Comparison of ENCODE assay signal across 16 cellular contexts in genomic region chr14:105430535-105430934, GRCh38. TPM values are rescaled to one million over a fixed set of nuclear protein-coding genes. Genes with fewer than 3 reads are reported as not detected.
A peak's percentile ranks its signal among the peaks of the same experiment; 100 is the strongest.
DNase-seq lines count a peak whose midpoint lies in the region; ATAC-seq and TF ChIP-seq lines count a peak whose summit lies in the region.
"Had no signal": no experiment of that assay in that cellular context is flagged by ENCODE, and none has a peak within 500 bp of the region (broad histone marks: within the 10 kb centered on the region; RNA-seq: fewer than 3 reads in every experiment).

No MANE protein-coding gene starts in this region.

- POLR2A ChIA-PET in activated CD4-positive, alpha-beta memory T cell treated with anti-CD3 and anti-CD28 coated beads, Interleukin-2, amount 10 ng/mL, durations not matched to agents 7 days and 5 days (lab: Charles Lee): interaction anchor here (1.5 to 2.6 kb wide), 2 partner anchors 26 to 48 kb away, joined by 3 to 5 read pairs; no protein-coding TSS in a partner anchor

- H3K36me3 ChIP-seq in GM23248 (ENCODE audit: low read depth) (no peaks in the 10 kb centered on the region), gastrocnemius medialis (no peaks in the 10 kb centered on the region)
- H3K36me3 ChIP-seq: ovary had no signal

- DNase-seq in GM23248 (peak; percentile 66), SW 1271 (lab: John Stamatoyannopoulos, UW) (peak; percentile 23 to 71), fibroblast of peridontal ligament (ENCODE audit: extremely low read depth) (peak; percentile 64), gastrocnemius medialis (no peak), coronary artery (ENCODE audit: low spot score) (no peak)
- DNase-seq in activated CD4-positive, alpha-beta memory T cell treated with anti-CD3 and anti-CD28 coated beads, Interleukin-2, amount 10 ng/mL, durations not matched to agents 7 days and 5 days: no peak
- no peak for DNase-seq in activated effector memory CD4-positive, alpha-beta T cell treated with Interleukin-2 at 50 U/mL for 16 hours
- DNase-seq: activated CD4-positive, alpha-beta memory T cell treated with anti-CD3 and anti-CD28 coated beads for 36 hours; left cardiac atrium; NCI-H526 treated with DMSO at 0.1 percent for 48 hours; stimulated activated CD4-positive, alpha-beta T cell treated with anti-CD3 and anti-CD28 coated beads, Interleukin-4, amount 100 ng/mL, for 4 hours; T-cell had no signal

- WGBS in GM23248 (ENCODE audit: low coverage in 1 of 2, low lambda C conversion rate in 2 of 2, missing lambda C conversion rate in 2 of 2), 2 experiments: 31 to 34% methylated on average over 9 of the region's 9 CpGs

- no peak overlapping the region for H3K27ac Mint-ChIP-seq in activated CD4-positive, alpha-beta memory T cell treated with anti-CD3 and anti-CD28 coated beads, Interleukin-2, amount 10 ng/mL, durations not matched to agents 7 days and 5 days
- H3K27ac Mint-ChIP-seq: activated CD4-positive, alpha-beta memory T cell treated with anti-CD3 and anti-CD28 coated beads for 36 hours had no signal

- peaks cover 10% of the 10 kb centered on the region for H3K4me1 Mint-ChIP-seq in activated CD4-positive, alpha-beta memory T cell treated with anti-CD3 and anti-CD28 coated beads, Interleukin-2, amount 10 ng/mL, durations not matched to agents 7 days and 5 days

- intact Hi-C loops in gastrocnemius medialis (cut with DNase I; ENCODE audit: low total_unique reads): no loop called here

- no peak overlapping the region for H3K4me3 Mint-ChIP-seq in activated CD4-positive, alpha-beta memory T cell treated with anti-CD3 and anti-CD28 coated beads, Interleukin-2, amount 10 ng/mL, durations not matched to agents 7 days and 5 days
- H3K4me3 Mint-ChIP-seq: activated CD4-positive, alpha-beta memory T cell treated with anti-CD3 and anti-CD28 coated beads for 36 hours; T-cell had no signal

- peaks cover 39% of the 10 kb centered on the region for H3K36me3 Mint-ChIP-seq in activated CD4-positive, alpha-beta memory T cell treated with anti-CD3 and anti-CD28 coated beads, Interleukin-2, amount 10 ng/mL, durations not matched to agents 7 days and 5 days (ENCODE audit: low read depth)

- in situ Hi-C loops in GM23248 (cut with MboI) (no loop called here), gastrocnemius medialis (cut with MboI; ENCODE audit: low sequenced_read_pairs in 4 of 4) (no loop called here)

- H3K27me3 Mint-ChIP-seq in activated CD4-positive, alpha-beta memory T cell treated with anti-CD3 and anti-CD28 coated beads, Interleukin-2, amount 10 ng/mL, durations not matched to agents 7 days and 5 days: no peaks in the 10 kb centered on the region
- H3K27me3 Mint-ChIP-seq: activated CD4-positive, alpha-beta memory T cell treated with anti-CD3 and anti-CD28 coated beads for 36 hours; T-cell had no signal

- H3K27ac ChIP-seq in GM23248: no peak overlapping the region
- H3K27ac ChIP-seq in gastrocnemius medialis: peak overlapping the region; percentile 5 to 51 (median 22)
- H3K27ac ChIP-seq in coronary artery: peak overlapping the region in 1 of 2 donors; percentile 46
- H3K27ac ChIP-seq: ovary, suprapubic skin had no signal

- peaks cover 10% of the 10 kb centered on the region for H3K4me1 ChIP-seq in GM23248 (ENCODE audit: insufficient read depth)
- peaks cover 3 to 12% of the 10 kb centered on the region in 2 donors for H3K4me1 ChIP-seq in gastrocnemius medialis
- H3K4me1 ChIP-seq: suprapubic skin had no signal

- H2AFZ ChIP-seq in GM23248: no peak overlapping the region

- H3K9me3 Mint-ChIP-seq in activated CD4-positive, alpha-beta memory T cell treated with anti-CD3 and anti-CD28 coated beads, Interleukin-2, amount 10 ng/mL, durations not matched to agents 7 days and 5 days: no peaks in the 10 kb centered on the region
- H3K9me3 Mint-ChIP-seq: activated CD4-positive, alpha-beta memory T cell treated with anti-CD3 and anti-CD28 coated beads for 36 hours; activated naive CD4-positive, alpha-beta T cell treated with anti-CD3 and anti-CD28 coated beads, Interleukin-2, amount 50 U/mL, for 72 hours had no signal

- TF ChIP-seq POLR2A in gastrocnemius medialis (IDR thresholded peaks at IDR 0.05): no peak

- H3K4me2 ChIP-seq in GM23248 (ENCODE audit: unreplicated experiment): no peak overlapping the region

- peaks cover 11% of the 10 kb centered on the region; the same call in 1 of the 2 replicates for H3F3A ChIP-seq in GM23248 (ENCODE audit: insufficient read depth)

- no peak for TF ChIP-seq CTCF in gastrocnemius medialis (IDR thresholded peaks at IDR 0.05 in 4 of 5, conservative IDR thresholded peaks at IDR 0.05 in 1 of 5)
- no peak for TF ChIP-seq CTCF in coronary artery (IDR thresholded peaks at IDR 0.05)

- H3K79me2 ChIP-seq in GM23248 (ENCODE audit: insufficient read depth): peaks cover 99% of the 10 kb centered on the region

- H3K9ac ChIP-seq in GM23248: no peak overlapping the region

- H3K9me3 ChIP-seq in GM23248 (ENCODE audit: low read depth) (no peaks in the 10 kb centered on the region), gastrocnemius medialis (no peaks in the 10 kb centered on the region)
- H3K9me3 ChIP-seq: ovary, suprapubic skin had no signal

- H3K27me3 ChIP-seq in GM23248 (replicated peaks; ENCODE audit: insufficient read depth) (no peaks in the 10 kb centered on the region), gastrocnemius medialis (no peaks in the 10 kb centered on the region)
- H3K27me3 ChIP-seq: ovary, suprapubic skin had no signal

- H3K4me3 ChIP-seq in GM23248: no peak overlapping the region
- no peak overlapping the region for H3K4me3 ChIP-seq in gastrocnemius medialis
- no peak overlapping the region for H3K4me3 ChIP-seq in coronary artery
- H3K4me3 ChIP-seq: ovary, suprapubic skin had no signal

- ATAC-seq in gastrocnemius medialis (no peak), GM18511 (IDR thresholded peaks at IDR 0.05; ENCODE audit: unreplicated experiment) (no peak)
- ATAC-seq: activated naive CD4-positive, alpha-beta T cell treated with anti-CD3 and anti-CD28 coated beads, Interleukin-2, amount 50 U/mL, for 72 hours; T-cell had no signal

- CTCF ChIA-PET in activated CD4-positive, alpha-beta memory T cell treated with anti-CD3 and anti-CD28 coated beads, Interleukin-2, amount 10 ng/mL, durations not matched to agents 7 days and 5 days (lab: Charles Lee): interaction anchor here (1.6 to 3.2 kb wide), 2 partner anchors 18 to 60 kb away, joined by 6 to 7 read pairs; no protein-coding TSS in a partner anchor

- H3K9me2 ChIP-seq in GM23248 (ENCODE audit: insufficient read depth): no peaks in the 10 kb centered on the region

- H4K20me1 ChIP-seq in GM23248 (ENCODE audit: insufficient read depth): peaks cover 7% of the 10 kb centered on the region; the same call in 1 of the 2 replicates

RNA-seq across cellular contexts. Expression of gene MTA1, which starts 10.9 kb away (rescaled TPM):
- total RNA-seq in GM23248 (2014; rRNA removed; shearing (Covaris generic)): 37.0 and 50.3 TPM in 2 replicates
- 8.1 and 9.6 TPM in 2 replicates for polyA plus RNA-seq in GM23248 (2016; fragmentation: Nextera tagmentation; extraction: Ambion mirVana)
- 10 to 100 TPM; 18.2 to 30.8 (median 28.2) TPM for total RNA-seq in gastrocnemius medialis
- 100 to 1,000 TPM in 1 of 2 experiments, 10 to 100 TPM in 1; 98.5 to 103 TPM for total RNA-seq in activated CD4-positive, alpha-beta memory T cell treated with anti-CD3 and anti-CD28 coated beads, Interleukin-2, amount 10 ng/mL, durations not matched to agents 7 days and 5 days

RNA-seq across cellular contexts. Expression of gene TEX22, which starts 32.2 kb away (rescaled TPM):
- 0.13 and 0.43 TPM in 2 replicates for total RNA-seq in GM23248 (2014; rRNA removed; shearing (Covaris generic))
- polyA plus RNA-seq in GM23248 (2016; fragmentation: Nextera tagmentation; extraction: Ambion mirVana): 0.27 and 0.46 TPM in 2 replicates
- total RNA-seq in gastrocnemius medialis: not detected
- 1 to 10 TPM; 2.6 to 4.4 TPM for total RNA-seq in activated CD4-positive, alpha-beta memory T cell treated with anti-CD3 and anti-CD28 coated beads, Interleukin-2, amount 10 ng/mL, durations not matched to agents 7 days and 5 days

RNA-seq across cellular contexts. Expression of gene CRIP2, which starts 44.1 kb away (rescaled TPM):
- 149 and 188 TPM in 2 replicates for total RNA-seq in GM23248 (2014; rRNA removed; shearing (Covaris generic))
- polyA plus RNA-seq in GM23248 (2016; fragmentation: Nextera tagmentation; extraction: Ambion mirVana): 317 and 319 TPM in 2 replicates
- total RNA-seq in gastrocnemius medialis: 10 to 100 TPM; 31.4 to 47.1 (median 38.8) TPM
- total RNA-seq in activated CD4-positive, alpha-beta memory T cell treated with anti-CD3 and anti-CD28 coated beads, Interleukin-2, amount 10 ng/mL, durations not matched to agents 7 days and 5 days: 1 to 10 TPM; 1.8 to 1.9 TPM

RNA-seq across cellular contexts. Expression of gene CRIP1, which starts 56.2 kb away (rescaled TPM):
- total RNA-seq in GM23248 (2014; rRNA removed; shearing (Covaris generic)): 1.8 and 12.3 TPM in 2 replicates
- polyA plus RNA-seq in GM23248 (2016; fragmentation: Nextera tagmentation; extraction: Ambion mirVana): 32.7 and 37.7 TPM in 2 replicates
- total RNA-seq in gastrocnemius medialis: 1 to 10 TPM; 2.6 to 7.6 (median 5.3) TPM
- total RNA-seq in activated CD4-positive, alpha-beta memory T cell treated with anti-CD3 and anti-CD28 coated beads, Interleukin-2, amount 10 ng/mL, durations not matched to agents 7 days and 5 days: 100 to 1,000 TPM; 875 to 883 TPM

Comparison
In these comparisons a context has a peak if more than half of its experiments do, and no peak if none do; other contexts are left out.
1. DNase-seq: peak in GM23248 (single experiment), SW 1271 (2 of 2) and fibroblast of peridontal ligament (single experiment); none in gastrocnemius medialis (0 of 2), activated CD4-positive, alpha-beta memory T cell treated with anti-CD3 and anti-CD28 coated beads, Interleukin-2, amount 10 ng/mL, durations not matched to agents 7 days and 5 days (single experiment), activated effector memory CD4-positive, alpha-beta T cell treated with Interleukin-2 at 50 U/mL for 16 hours (single experiment) and coronary artery (single experiment).
2. RNA of gene CRIP2, which starts 44.1 kb away (total RNA-seq): 149 to 188 TPM in GM23248 and 31.4 to 47.1 TPM in gastrocnemius medialis; 1.8 to 1.9 TPM in activated CD4-positive, alpha-beta memory T cell treated with anti-CD3 and anti-CD28 coated beads, Interleukin-2, amount 10 ng/mL, durations not matched to agents 7 days and 5 days; every median in the first group is over 10 times any median in the second.